Comparison of ENCODE assay signal across 8 cellular contexts in genomic region chr16:57734925-57735754, GRCh38. TPM values are rescaled to one million over a fixed set of nuclear protein-coding genes. Genes with fewer than 3 reads are reported as not detected.
DNase-seq lines count a peak whose midpoint lies in the region; ATAC-seq and TF ChIP-seq lines count a peak whose summit lies in the region.

No MANE protein-coding gene starts in this region.

- H3K4me3 ChIP-seq in ascending aorta (peak overlapping the region; percentile 82 to 91), right atrium auricular region (peak overlapping the region; percentile 69 to 94), prostate gland (peak overlapping the region; percentile 67 to 82), urinary bladder (ENCODE audit: low read depth, low read length) (peak overlapping the region; percentile 68)

- DNase-seq in NCI-H187 (lab: John Stamatoyannopoulos, UW) (peak; percentile 88 to 94), T-helper 2 cell (peak; percentile 95 to 100 (median 98)), ascending aorta (ENCODE audit: low spot score in 2 of 2) (peak; percentile 99 to 100), right atrium auricular region (ENCODE audit: low spot score) (peak; percentile 100), prostate gland (ENCODE audit: low spot score) (peak; percentile 98)

- intact Hi-C loops in ascending aorta (cut with DNase I) (loop anchor here (1.0 to 10.0 kb wide), 11 partner anchors 22 to 1310 kb away; partner anchors contain the start of genes AMFR, ARL2BP, CCDC102A and CFAP20), prostate gland (cut with DNase I) (no loop called here)

- under 1% methylated on average over 45 of the region's 45 CpGs for WGBS in prostate gland
- under 1% methylated on average over 45 of the region's 45 CpGs for WGBS in urinary bladder

- TF ChIP-seq POLR2A in prostate gland (IDR thresholded peaks at IDR 0.05), result peak; percentile 39

- peak overlapping the region; percentile 79 to 88 for H3K27ac ChIP-seq in ascending aorta
- peak overlapping the region; percentile 85 to 88 for H3K27ac ChIP-seq in right atrium auricular region
- peak overlapping the region; percentile 82 to 84 for H3K27ac ChIP-seq in prostate gland
- H3K27ac ChIP-seq in urinary bladder (ENCODE audit: low read depth), result peak overlapping the region; percentile 86

- H3K27me3 ChIP-seq in ascending aorta, result no peaks in the 10 kb centered on the region
- no peaks in the 10 kb centered on the region for H3K27me3 ChIP-seq in right atrium auricular region
- no peaks in the 10 kb centered on the region for H3K27me3 ChIP-seq in prostate gland (replicated peaks; ENCODE audit: insufficient read depth)

- no peaks in the 10 kb centered on the region for H3K9me3 ChIP-seq in ascending aorta
- H3K9me3 ChIP-seq in right atrium auricular region, result no peaks in the 10 kb centered on the region
- H3K9me3 ChIP-seq in prostate gland, result no peaks in the 10 kb centered on the region

- H3K4me1 ChIP-seq in ascending aorta, result peaks cover 9 to 18% of the 10 kb centered on the region in 2 donors
- peaks cover 0 to 21% of the 10 kb centered on the region in 2 donors for H3K4me1 ChIP-seq in right atrium auricular region
- H3K4me1 ChIP-seq in prostate gland (replicated peaks), result peaks cover 3% of the 10 kb centered on the region
- H3K4me1 ChIP-seq in urinary bladder (ENCODE audit: insufficient read depth), result no peaks in the 10 kb centered on the region

- H3K36me3 ChIP-seq in ascending aorta (no peaks in the 10 kb centered on the region), right atrium auricular region (no peaks in the 10 kb centered on the region), prostate gland (no peaks in the 10 kb centered on the region), urinary bladder (ENCODE audit: insufficient read depth) (no peaks in the 10 kb centered on the region)

- ATAC-seq in GM18502 (IDR thresholded peaks at IDR 0.05; ENCODE audit: poor library complexity, unreplicated experiment), result peak; percentile 91
- peak; percentile 89 for ATAC-seq in HG02943 (IDR thresholded peaks at IDR 0.05; ENCODE audit: low read depth, unreplicated experiment)

- TF ChIP-seq CTCF in ascending aorta (IDR thresholded peaks at IDR 0.05) (no peak), right atrium auricular region (IDR thresholded peaks at IDR 0.05) (no peak), prostate gland (IDR thresholded peaks at IDR 0.05) (peak in 1 of 4 experiments; percentile 24)

RNA-seq across cellular contexts. Expression of gene KATNB1, which starts 0.4 kb away (rescaled TPM):
- total RNA-seq in ascending aorta (35.3 TPM), right atrium auricular region (10 to 100 TPM; 11.7 TPM), prostate gland (10 to 100 TPM; 22.7 to 30.2 TPM), urinary bladder (11.9 TPM)
- 15.0 TPM for polyA plus RNA-seq in urinary bladder

RNA-seq across cellular contexts. Expression of gene DRC7, which starts 40.5 kb away (rescaled TPM):
- not detected for total RNA-seq in ascending aorta
- total RNA-seq in right atrium auricular region, result not detected
- 1 to 10 TPM in 1 of 2 donors, not detected in 1; 5.5 TPM for total RNA-seq in prostate gland
- total RNA-seq in urinary bladder, result not detected
- polyA plus RNA-seq in urinary bladder, result not detected

Comparison
In these comparisons a context has a peak if more than half of its experiments do, and no peak if none do; other contexts are left out.
1. Peak in every context shown above with its lines: DNase-seq, ATAC-seq, H3K4me3 ChIP-seq and H3K27ac ChIP-seq.